ENCODE assay signal across 8 cellular contexts in the genomic region with DNA sequence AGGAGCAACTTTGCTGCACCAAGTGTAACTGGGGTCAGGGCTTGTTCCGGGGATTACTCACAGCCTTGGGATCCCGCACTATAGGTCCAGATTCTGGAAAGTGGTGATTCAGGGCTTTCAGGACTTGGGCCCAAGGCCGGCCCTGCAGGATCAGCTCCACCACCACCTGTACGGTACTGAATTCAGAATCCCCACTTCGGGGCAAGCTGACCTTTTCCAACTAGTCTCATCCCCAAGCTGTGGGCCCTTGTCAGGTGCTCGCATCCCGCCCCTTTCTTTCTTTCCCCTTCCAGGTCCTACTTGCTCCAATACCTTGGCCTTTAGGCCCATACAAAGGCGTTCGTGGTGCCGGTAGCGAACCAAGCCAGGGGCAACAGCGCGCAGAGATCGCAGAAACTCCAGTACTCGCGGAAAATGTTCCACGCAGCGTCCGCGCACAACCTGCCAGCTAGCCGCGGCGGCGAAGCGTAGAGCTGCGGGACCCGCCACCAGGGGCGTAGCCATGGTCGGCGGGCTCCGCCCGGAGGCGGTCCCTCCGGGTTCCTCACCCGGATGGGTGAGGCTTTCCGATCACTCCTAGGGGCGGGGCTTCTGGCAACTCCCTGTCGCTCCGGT.
DNase-seq lines count a peak whose midpoint lies in the region; ATAC-seq lines count a peak whose summit lies in the region.

No MANE protein-coding gene starts in this region.

- peak overlapping the region; percentile 67 to 83 (median 74) for H3K4me3 ChIP-seq in BLaER1 treated with 17β-estradiol and CSF1 and Interleukin-3, amounts not matched to agents 10 nM and 100 nM

- H3K27ac ChIP-seq in BLaER1 treated with 17β-estradiol and CSF1 and Interleukin-3, amounts not matched to agents 10 nM and 100 nM = peak overlapping the region; percentile 91 to 99 (median 97)

- H3K27me3 ChIP-seq in BLaER1 treated with 17β-estradiol and CSF1 and Interleukin-3, amounts not matched to agents 10 nM and 100 nM = no peaks in the 10 kb centered on the region

- H3K36me3 Mint-ChIP-seq in memory B cell = peaks cover 25% of the 10 kb centered on the region

- peaks cover 43 to 46% (median 43%) of the 10 kb centered on the region in 11 experiments for H3K36me3 ChIP-seq in BLaER1 treated with 17β-estradiol and CSF1 and Interleukin-3, amounts not matched to agents 10 nM and 100 nM

- no peaks in the 10 kb centered on the region for H3K27me3 Mint-ChIP-seq in memory B cell

- no peaks in the 10 kb centered on the region for H3K9me3 ChIP-seq in BLaER1 treated with 17β-estradiol and CSF1 and Interleukin-3, amounts not matched to agents 10 nM and 100 nM (replicated peaks in 1 of 11)

- H3K4me2 ChIP-seq in BLaER1 treated with 17β-estradiol and CSF1 and Interleukin-3, amounts not matched to agents 10 nM and 100 nM = peak overlapping the region; percentile 84 to 99 (median 94)

- peaks cover 36% of the 10 kb centered on the region for H3K4me1 Mint-ChIP-seq in memory B cell

- H3K4me3 Mint-ChIP-seq in memory B cell = peak overlapping the region; percentile 88

- ATAC-seq in GM19043 (IDR thresholded peaks at IDR 0.05; ENCODE audit: low read depth, unreplicated experiment) = peak; percentile 69
- peak; percentile 76 for ATAC-seq in HG03342 (IDR thresholded peaks at IDR 0.05; ENCODE audit: unreplicated experiment)
- peak; percentile 70 for ATAC-seq in memory B cell (ENCODE audit: low read depth)

- H3K9me3 Mint-ChIP-seq in memory B cell = no peaks in the 10 kb centered on the region

- DNase-seq in NCI-H526 treated with DMSO at 0.1 percent for 48 hours (lab: John Stamatoyannopoulos, UW) = peak; percentile 52
- DNase-seq in activated CD4-positive, alpha-beta T cell treated with anti-CD3 and anti-CD28 coated beads, Interleukin-2, amount 50 U/mL, for 4 hours = peak; percentile 90 to 92
- DNase-seq in effector CD8-positive, alpha-beta T cell (lab: John Stamatoyannopoulos, UW) = peak; percentile 89
- DNase-seq in memory B cell (ENCODE audit: low spot score in 2 of 2) = peak in 1 of 2 donors; percentile 95
- DNase-seq in stimulated activated CD8-positive, alpha-beta memory T cell treated with anti-CD3 and anti-CD28 coated beads, Interleukin-15, amount 100 ng/mL, for 1 hour (ENCODE audit: low read depth) = peak; percentile 84

- H3K4me1 ChIP-seq in BLaER1 treated with 17β-estradiol and CSF1 and Interleukin-3, amounts not matched to agents 10 nM and 100 nM = peaks cover 41 to 70% (median 64%) of the 10 kb centered on the region in 10 experiments

- H3K9ac ChIP-seq in BLaER1 treated with 17β-estradiol and CSF1 and Interleukin-3, amounts not matched to agents 10 nM and 100 nM = peak overlapping the region; percentile 85 to 96 (median 93)

- peaks cover 26 to 51% (median 42%) of the 10 kb centered on the region in 11 experiments; a peak in 20 of 22 replicates for H4K20me1 ChIP-seq in BLaER1 treated with 17β-estradiol and CSF1 and Interleukin-3, amounts not matched to agents 10 nM and 100 nM

- H3K27ac Mint-ChIP-seq in memory B cell = peak overlapping the region; percentile 99
